Comparison of ENCODE assay signal across 21 cellular contexts in genomic region chr13:40635315-40635995, GRCh38. TPM values are rescaled to one million over a fixed set of nuclear protein-coding genes. Genes with fewer than 3 reads are reported as not detected.
A peak's percentile ranks its signal among the peaks of the same experiment; 100 is the strongest.
DNase-seq lines count a peak whose midpoint lies in the region; ATAC-seq, FAIRE-seq and TF ChIP-seq lines count a peak whose summit lies in the region.
"Had no signal": no experiment of that assay in that cellular context is flagged by ENCODE, and none has a peak within 500 bp of the region (broad histone marks: within the 10 kb centered on the region; RNA-seq: fewer than 3 reads in every experiment).

No MANE protein-coding gene starts in this region.

- H3K9ac ChIP-seq in HCT116 (ENCODE audit: low read length) (no peak overlapping the region), GM12878 (ENCODE audit: control insufficient read depth, insufficient read depth, low read length) (no peak overlapping the region)

- H3K27me3 ChIP-seq in HCT116 (ENCODE audit: insufficient read depth, low read length) (no peaks in the 10 kb centered on the region), GM12878 (replicated peaks in 1 of 2; ENCODE audit: control insufficient read depth in 2 of 2, insufficient read depth in 2 of 2, low read length in 1 of 2) (no peaks in the 10 kb centered on the region), gastrocnemius medialis (no peaks in the 10 kb centered on the region)
- H3K27me3 ChIP-seq: body of pancreas, heart left ventricle, upper lobe of right lung had no signal

- POLR2A ChIA-PET in activated CD8-positive, alpha-beta T cell treated with anti-CD3 and anti-CD28 coated beads for 36 hours (lab: Charles Lee): no interaction called here
- POLR2A ChIA-PET in activated CD8-positive, alpha-beta T cell treated with anti-CD3 and anti-CD28 coated beads, Interleukin-2, amount 10 ng/mL, durations not matched to agents 7 days and 5 days (lab: Charles Lee): interaction anchor here (1.0 to 1.2 kb wide), 2 partner anchors 11 to 22 kb away, joined by 3 to 4 read pairs; no protein-coding TSS in a partner anchor
- POLR2A ChIA-PET in HCT116 (lab: Charles Lee) (no interaction called here), GM12878 (lab: Charles Lee) (no interaction called here)

- no peaks in the 10 kb centered on the region for H3K36me3 ChIP-seq in HCT116 (ENCODE audit: control insufficient read depth in 1 of 2, insufficient read depth in 2 of 2, low read length in 2 of 2)
- peaks cover 0 to 2% of the 10 kb centered on the region in 2 experiments; a peak in 1 of 4 replicates for H3K36me3 ChIP-seq in GM12878 (ENCODE audit: control insufficient read depth in 2 of 2, insufficient read depth in 2 of 2, low read length in 1 of 2)
- H3K36me3 ChIP-seq in gastrocnemius medialis: no peaks in the 10 kb centered on the region
- H3K36me3 ChIP-seq: heart left ventricle, upper lobe of right lung had no signal

- SMC1A ChIA-PET in GM12878 (lab: Charles Lee; ENCODE audit: uncharacterized antibody, unreplicated experiment): interaction anchor here (1.3 kb wide), 1 partner anchor 566 kb away, joined by 3 read pairs; no protein-coding TSS in a partner anchor

- H4K20me1 ChIP-seq in HCT116 (ENCODE audit: insufficient read depth) (no peaks in the 10 kb centered on the region), GM12878 (ENCODE audit: control insufficient read depth, insufficient read depth) (no peaks in the 10 kb centered on the region; the same call in 1 of the 2 replicates)

- RAD21 ChIA-PET in HCT116 (lab: Charles Lee; ENCODE audit: low non-redundant PET in 1 of 2, low total read pairs in 2 of 2, uncharacterized antibody in 2 of 2, unreplicated experiment in 2 of 2): no interaction called here
- RAD21 ChIA-PET in GM12878 (lab: Charles Lee; ENCODE audit: unreplicated experiment): interaction anchor here (1.1 kb wide), 1 partner anchor 12 kb away, joined by 4 read pairs; no protein-coding TSS in a partner anchor

- CTCF ChIA-PET in activated CD8-positive, alpha-beta T cell treated with anti-CD3 and anti-CD28 coated beads for 36 hours (lab: Charles Lee): interaction anchor here (0.9 to 3.3 kb wide), 3 partner anchors 12 to 394 kb away, joined by 3 to 13 read pairs (median 4); no protein-coding TSS in a partner anchor
- CTCF ChIA-PET in activated CD8-positive, alpha-beta T cell treated with anti-CD3 and anti-CD28 coated beads, Interleukin-2, amount 10 ng/mL, durations not matched to agents 7 days and 5 days (lab: Charles Lee): interaction anchor here (1.5 kb wide), 1 partner anchor 32 kb away, joined by 3 read pairs; no protein-coding TSS in a partner anchor
- CTCF ChIA-PET in HCT116 (lab: Charles Lee) (no interaction called here), GM12878 (lab: Yijun Ruan, JAX) (interaction anchor here (1.0 kb wide), 1 partner anchor 12 kb away, joined by 4 read pairs; no protein-coding TSS in a partner anchor)

- ATAC-seq in activated CD8-positive, alpha-beta T cell treated with anti-CD3 and anti-CD28 coated beads for 36 hours: peak; percentile 55
- no peak for ATAC-seq in activated CD8-positive, alpha-beta T cell treated with anti-CD3 and anti-CD28 coated beads, Interleukin-2, amount 10 ng/mL, durations not matched to agents 7 days and 5 days
- ATAC-seq in HCT116 (peak; percentile 46), GM12878 (peak; percentile 57), gastrocnemius medialis (no peak), Right ventricle myocardium inferior (no peak)
- ATAC-seq: body of pancreas, esophagus mucosa, heart left ventricle, left cardiac atrium, upper lobe of right lung had no signal

- WGBS in GM12878 (ENCODE audit: insufficient coverage, insufficient replicate concordance, low lambda C conversion rate, missing lambda C conversion rate): 37% methylated on average over 5 of the region's 5 CpGs

- H3K27ac ChIP-seq in HCT116 (ENCODE audit: low read depth, low read length) (no peak overlapping the region), GM12878 (ENCODE audit: control insufficient read depth, insufficient read depth) (no peak overlapping the region), gastrocnemius medialis (peak overlapping the region; percentile 11 to 44 (median 20))
- H3K27ac ChIP-seq: body of pancreas, heart left ventricle, skin epidermis, upper lobe of right lung had no signal

- no peak for TF ChIP-seq EP300 in GM12878 (IDR thresholded peaks at IDR 0.05; ENCODE audit: borderline replicate concordance in 1 of 2, control insufficient read depth in 1 of 2, low read depth in 2 of 2, low read length in 2 of 2)

- no peaks in the 10 kb centered on the region for H3K9me2 ChIP-seq in HCT116 (ENCODE audit: insufficient read depth)

- H3K4me2 ChIP-seq in HCT116 (ENCODE audit: low read length): no peak overlapping the region
- H3K4me2 ChIP-seq in GM12878 (ENCODE audit: control insufficient read depth, insufficient read depth): no peak overlapping the region

- H3K9me3 ChIP-seq in HCT116 (ENCODE audit: control insufficient read depth in 1 of 2, insufficient read depth in 1 of 2, low read depth in 1 of 2, low read length in 2 of 2): no peaks in the 10 kb centered on the region
- no peaks in the 10 kb centered on the region; the same call in 2 of the 3 replicates for H3K9me3 ChIP-seq in GM12878 (replicated peaks; ENCODE audit: control insufficient read depth, insufficient read depth, low read length)
- no peaks in the 10 kb centered on the region for H3K9me3 ChIP-seq in gastrocnemius medialis
- H3K9me3 ChIP-seq: body of pancreas, heart left ventricle, upper lobe of right lung had no signal

- H3K27me3 Mint-ChIP-seq in activated CD8-positive, alpha-beta T cell treated with anti-CD3 and anti-CD28 coated beads for 36 hours: no peaks in the 10 kb centered on the region
- H3K27me3 Mint-ChIP-seq in activated CD8-positive, alpha-beta T cell treated with anti-CD3 and anti-CD28 coated beads, Interleukin-2, amount 10 ng/mL, durations not matched to agents 7 days and 5 days (ENCODE audit: low read depth): no peaks in the 10 kb centered on the region

- no peak overlapping the region for H2AFZ ChIP-seq in HCT116 (ENCODE audit: low read depth, low read length, poor library complexity, severe bottlenecking)
- H2AFZ ChIP-seq in GM12878 (ENCODE audit: control insufficient read depth, low read depth, low read length): no peak overlapping the region

- H3K9me3 Mint-ChIP-seq in activated CD8-positive, alpha-beta T cell treated with anti-CD3 and anti-CD28 coated beads for 36 hours: peaks cover 2% of the 10 kb centered on the region
- no peaks in the 10 kb centered on the region for H3K9me3 Mint-ChIP-seq in activated CD8-positive, alpha-beta T cell treated with anti-CD3 and anti-CD28 coated beads, Interleukin-2, amount 10 ng/mL, durations not matched to agents 7 days and 5 days (ENCODE audit: insufficient read depth)

- no peak for TF ChIP-seq CTCF in activated CD8-positive, alpha-beta T cell treated with anti-CD3 and anti-CD28 coated beads for 36 hours (IDR thresholded peaks at IDR 0.05)
- TF ChIP-seq CTCF in HCT116 (IDR thresholded peaks at IDR 0.05 in 2 of 3, conservative IDR thresholded peaks at IDR 0.05 in 1 of 3; ENCODE audit: borderline replicate concordance in 1 of 3, insufficient read depth in 1 of 3, low read depth in 2 of 3, low read length in 2 of 3) (no peak), GM12878 (IDR thresholded peaks at IDR 0.05 in 2 of 3, conservative IDR thresholded peaks at IDR 0.05 in 1 of 3; ENCODE audit: control insufficient read depth in 2 of 3, extremely low read depth in 1 of 3, insufficient read depth in 1 of 3, low read depth in 3 of 3, low read length in 3 of 3) (0 out of 6 replicates have a peak, but pooled peaks of 1 of the 3 experiments have one; percentile 5), gastrocnemius medialis (IDR thresholded peaks at IDR 0.05 in 4 of 5, conservative IDR thresholded peaks at IDR 0.05 in 1 of 5) (no peak)

- H3K36me3 Mint-ChIP-seq in activated CD8-positive, alpha-beta T cell treated with anti-CD3 and anti-CD28 coated beads for 36 hours (ENCODE audit: low read depth): peaks cover 49% of the 10 kb centered on the region
- peaks cover 30% of the 10 kb centered on the region for H3K36me3 Mint-ChIP-seq in activated CD8-positive, alpha-beta T cell treated with anti-CD3 and anti-CD28 coated beads, Interleukin-2, amount 10 ng/mL, durations not matched to agents 7 days and 5 days (ENCODE audit: low read depth)

- H3K4me3 Mint-ChIP-seq in activated CD8-positive, alpha-beta T cell treated with anti-CD3 and anti-CD28 coated beads for 36 hours: no peak overlapping the region
- H3K4me3 Mint-ChIP-seq in activated CD8-positive, alpha-beta T cell treated with anti-CD3 and anti-CD28 coated beads, Interleukin-2, amount 10 ng/mL, durations not matched to agents 7 days and 5 days: no peak overlapping the region

- BruUV-seq in HCT116 (replicated peaks; lab: Mats Ljungman, UMichigan) (no TSS peak), GM12878 (replicated peaks; lab: Mats Ljungman, UMichigan) (no TSS peak)

- TF ChIP-seq RAD21 in HCT116 (IDR thresholded peaks at IDR 0.05; ENCODE audit: low read depth) (no peak), GM12878 (IDR thresholded peaks at IDR 0.05; ENCODE audit: insufficient read depth, low read depth, low read length) (no peak)

- H3K4me3 ChIP-seq in HCT116 (replicated peaks in 1 of 2; ENCODE audit: low read depth in 1 of 2, low read length in 2 of 2): no peak overlapping the region
- no peak overlapping the region for H3K4me3 ChIP-seq in GM12878
- H3K4me3 ChIP-seq in gastrocnemius medialis: no peak overlapping the region
- H3K4me3 ChIP-seq: body of pancreas, heart left ventricle, skin epidermis, upper lobe of right lung had no signal

- DNase-seq in activated CD8-positive, alpha-beta T cell treated with anti-CD3 and anti-CD28 coated beads for 36 hours: no peak
- no peak for DNase-seq in activated CD8-positive, alpha-beta T cell treated with anti-CD3 and anti-CD28 coated beads, Interleukin-2, amount 10 ng/mL, durations not matched to agents 7 days and 5 days
- DNase-seq in HCT116 (ENCODE audit: low read depth, low spot score): no peak
- DNase-seq in GM12878 (ENCODE audit: low read depth, low spot score): no peak
- DNase-seq in gastrocnemius medialis: no peak
- DNase-seq in effector CD4-positive, alpha-beta T cell: no peak
- DNase-seq in activated CD4-positive, CD25-positive, alpha-beta regulatory T cell (lab: John Stamatoyannopoulos, UW): no peak
- no peak for DNase-seq in Right ventricle myocardium inferior (ENCODE audit: missing footprints)
- DNase-seq: activated CD4-positive, alpha-beta T cell treated with anti-CD3 and anti-CD28 coated beads, Interleukin-2, amount 50 U/mL, for 1 hour; activated effector memory CD4-positive, alpha-beta T cell treated with anti-CD3 and anti-CD28 coated beads, Interleukin-2, amount 50 U/mL, for 16 hours; body of pancreas; heart left ventricle; KBM-7; left cardiac atrium; NCI-H1092; SHP77 treated with DMSO at 0.1 percent for 48 hours; stimulated activated CD4-positive, alpha-beta T cell treated with anti-CD3 and anti-CD28 coated beads, Interleukin-4, amount 100 ng/mL, for 4 hours; T1000; upper lobe of right lung had no signal

- H3K4me1 Mint-ChIP-seq in activated CD8-positive, alpha-beta T cell treated with anti-CD3 and anti-CD28 coated beads for 36 hours (ENCODE audit: low read depth): peaks cover 79% of the 10 kb centered on the region
- H3K4me1 Mint-ChIP-seq in activated CD8-positive, alpha-beta T cell treated with anti-CD3 and anti-CD28 coated beads, Interleukin-2, amount 10 ng/mL, durations not matched to agents 7 days and 5 days (ENCODE audit: low read depth): peaks cover 64% of the 10 kb centered on the region

- intact Hi-C loops in activated CD8-positive, alpha-beta T cell treated with anti-CD3 and anti-CD28 coated beads for 36 hours (cut with micrococcal nuclease): no loop called here
- intact Hi-C loops in HCT116 (cut with micrococcal nuclease): no loop called here
- intact Hi-C loops in GM12878 (cut with micrococcal nuclease; ENCODE audit: unreplicated experiment): no loop called here
- intact Hi-C loops in gastrocnemius medialis (cut with DNase I; ENCODE audit: low total_unique reads): no loop called here
- intact Hi-C loops in Right ventricle myocardium inferior (cut with DNase I): no loop called here

- H3K4me1 ChIP-seq in HCT116 (ENCODE audit: control insufficient read depth in 1 of 2, insufficient read depth in 2 of 2, low read length in 2 of 2) (peaks cover 0 to 8% of the 10 kb centered on the region in 2 experiments; a peak in 1 of 4 replicates), GM12878 (ENCODE audit: control insufficient read depth, insufficient read depth, low read length) (peaks cover 22% of the 10 kb centered on the region), gastrocnemius medialis (peaks cover 79 to 92% of the 10 kb centered on the region in 2 donors)

- TF ChIP-seq POLR2A in HCT116 (IDR thresholded peaks at IDR 0.05; ENCODE audit: borderline replicate concordance, extremely low read depth, insufficient read depth, insufficient read length): no peak
- TF ChIP-seq POLR2A in GM12878 (IDR thresholded peaks at IDR 0.05; ENCODE audit: low read depth, low read length): no peak
- TF ChIP-seq POLR2A in gastrocnemius medialis (IDR thresholded peaks at IDR 0.05): no peak

- no peak for FAIRE-seq in GM12878 (lab: Jason Lieb, UNC)

- in situ Hi-C loops in GM12878 (cut with MboI) (no loop called here), gastrocnemius medialis (cut with MboI; ENCODE audit: low sequenced_read_pairs in 4 of 4) (no loop called here)

- H3K79me2 ChIP-seq in HCT116 (ENCODE audit: insufficient read depth, low read length) (peaks cover 16% of the 10 kb centered on the region), GM12878 (ENCODE audit: control insufficient read depth, insufficient read depth, low read length) (peaks cover 24% of the 10 kb centered on the region)

- peak overlapping the region; percentile 7 for H3K27ac Mint-ChIP-seq in activated CD8-positive, alpha-beta T cell treated with anti-CD3 and anti-CD28 coated beads for 36 hours
- H3K27ac Mint-ChIP-seq in activated CD8-positive, alpha-beta T cell treated with anti-CD3 and anti-CD28 coated beads, Interleukin-2, amount 10 ng/mL, durations not matched to agents 7 days and 5 days: no peak overlapping the region

RNA-seq across cellular contexts. Expression of gene FOXO1, which starts 31.0 kb away (rescaled TPM):
- 10 to 100 TPM; 30.6 to 30.8 TPM for total RNA-seq in activated CD8-positive, alpha-beta T cell treated with anti-CD3 and anti-CD28 coated beads for 36 hours
- 10 to 100 TPM; 23.1 to 24.0 TPM for total RNA-seq in activated CD8-positive, alpha-beta T cell treated with anti-CD3 and anti-CD28 coated beads, Interleukin-2, amount 10 ng/mL, durations not matched to agents 7 days and 5 days
- total RNA-seq in HCT116 (2021; ENCODE audit: unreplicated experiment) (12.2 TPM), GM12878 (2014; rRNA removed) (0.65 and 0.96 TPM in 2 replicates), GM12878 (2014; rRNA removed; fragmentation: Illumina TruSeq; extraction: Trizol) (0.88 and 1.1 TPM in 2 replicates), GM12878 (2021) (1.6 and 2.4 TPM in 2 replicates), gastrocnemius medialis (100 to 1,000 TPM; 117 to 250 (median 159) TPM), Right ventricle myocardium inferior (14.5 TPM)
- 3.5 and 3.8 TPM in 2 replicates for polyA plus RNA-seq in HCT116 (2012)
- 11.4 and 11.6 TPM in 2 replicates for total RNA-seq in GM12878 (2013; cell fraction: nucleolus; rRNA removed)
- 4.7 TPM for polyA plus RNA-seq in GM12878 (2011; ENCODE audit: low read depth)
- polyA plus RNA-seq in GM12878 (2011; rRNA removed) (7.0 and 8.3 TPM in 2 replicates), GM12878 (2014; fragmentation: Illumina TruSeq; extraction: Trizol) (1.4 and 1.6 TPM in 2 replicates), GM12878 (2014; fragmentation: Nextera tagmentation; extraction: Ambion mirVana) (under 1 TPM; 0.64 to 0.72 TPM), GM12878 (2014; rRNA removed) (0.70 TPM in 2 replicates), GM12878 (2016; fragmentation: Nextera tagmentation; extraction: Ambion mirVana) (under 1 TPM; 0.58 to 0.79 TPM)
- 7.5 and 8.5 TPM in 2 replicates for polyA plus RNA-seq in GM12878 (2011; cell fraction: cytosol; rRNA removed)
- 6.3 and 8.8 TPM in 2 replicates for polyA plus RNA-seq in GM12878 (2011; cell fraction: nucleus; rRNA removed)
- polyA plus RNA-seq in GM12878 (2012): 5.2 and 6.1 TPM in 2 replicates
- 20.9 and 28.1 TPM in 2 replicates for polyA minus RNA-seq in GM12878 (2011; rRNA and poly(A)+ RNA removed)
- 11.6 and 15.6 TPM in 2 replicates for polyA minus RNA-seq in GM12878 (2011; cell fraction: cytosol; rRNA and poly(A)+ RNA removed)
- 9.1 and 21.0 TPM in 2 replicates for polyA minus RNA-seq in GM12878 (2011; cell fraction: nucleus; rRNA and poly(A)+ RNA removed)

Comparison
In these comparisons a context has a peak if more than half of its experiments do, and no peak if none do; other contexts are left out.
1. ATAC-seq: peak in activated CD8-positive, alpha-beta T cell treated with anti-CD3 and anti-CD28 coated beads for 36 hours (single experiment), HCT116 (single experiment) and GM12878 (single experiment); none in activated CD8-positive, alpha-beta T cell treated with anti-CD3 and anti-CD28 coated beads, Interleukin-2, amount 10 ng/mL, durations not matched to agents 7 days and 5 days (single experiment), gastrocnemius medialis (0 of 2) and Right ventricle myocardium inferior (single experiment).
2. H3K27ac ChIP-seq: peak in gastrocnemius medialis (4 of 4); none in HCT116 (single experiment) and GM12878 (single experiment).